16 cellular contexts compared by ENCODE assay signal in genomic region chr4:1035510-1035909, GRCh38. TPM values are rescaled to one million over a fixed set of nuclear protein-coding genes. Genes with fewer than 3 reads are reported as not detected.
DNase-seq lines count a peak whose midpoint lies in the region; ATAC-seq and TF ChIP-seq lines count a peak whose summit lies in the region.
"Had no signal": no experiment of that assay in that cellular context is flagged by ENCODE, and none has a peak within 500 bp of the region (broad histone marks: within the 10 kb centered on the region; RNA-seq: fewer than 3 reads in every experiment).

No MANE protein-coding gene starts in this region.

- DNase-seq in Ammon's horn (ENCODE audit: low spot score), result peak; percentile 96
- DNase-seq in ascending aorta (ENCODE audit: low spot score in 2 of 2), result peak in 1 of 2 donors; percentile 80
- peak; percentile 64 for DNase-seq in left ventricle myocardium superior
- peak; percentile 52 for DNase-seq in prostate gland (ENCODE audit: low spot score)
- DNase-seq in osteocyte (ENCODE audit: extremely low spot score, unreplicated experiment), result no peak
- no peak for DNase-seq in activated naive CD4-positive, alpha-beta T cell treated with anti-CD3 and anti-CD28 coated beads, Interleukin-2, amount 50 U/mL, for 16 hours
- no peak for DNase-seq in HAP-1 (ENCODE audit: low spot score in 2 of 2)
- DNase-seq in NCI-H69 (lab: John Stamatoyannopoulos, UW), result no peak
- DNase-seq: ACHN; activated CD8-positive, alpha-beta memory T cell treated with anti-CD3 and anti-CD28 coated beads for 24 hours; activated effector memory CD4-positive, alpha-beta T cell treated with anti-CD3 and anti-CD28 coated beads, Interleukin-2, amount 50 U/mL, for 16 hours; Caco-2; GOT3; NCI-H1417; NCI-H446 treated with DMSO at 0.1 percent for 48 hours; stimulated activated CD4-positive, alpha-beta T cell treated with anti-CD3 and anti-CD28 coated beads, Interleukin-4, amount 100 ng/mL, for 1 hour had no signal

- peak in 2 of 3 experiments; percentile 5 to 10 for TF ChIP-seq CTCF in ascending aorta (IDR thresholded peaks at IDR 0.05)
- TF ChIP-seq CTCF in prostate gland (IDR thresholded peaks at IDR 0.05), result peak in 2 of 4 experiments; percentile 39 to 48
- no peak for TF ChIP-seq CTCF in osteocyte (IDR thresholded peaks at IDR 0.05)

- no peak for TF ChIP-seq POLR2A in prostate gland (IDR thresholded peaks at IDR 0.05)

- no peak overlapping the region for H3K27ac Mint-ChIP-seq in osteocyte (ENCODE audit: unreplicated experiment)

- in situ Hi-C loops in HAP-1 (cut with MboI; ENCODE audit: low sequenced_read_pairs), result no loop called here

- H3K9me3 ChIP-seq in ascending aorta (no peaks in the 10 kb centered on the region), prostate gland (no peaks in the 10 kb centered on the region), HAP-1 (no peaks in the 10 kb centered on the region)
- H3K9me3 ChIP-seq: Caco-2 had no signal

- peak; percentile 62 for ATAC-seq in left ventricle myocardium superior

- H3K4me3 Mint-ChIP-seq in osteocyte (ENCODE audit: unreplicated experiment), result no peak overlapping the region

- intact Hi-C loops in ascending aorta (cut with DNase I) (loop anchor here (5.0 kb wide), 1 partner anchor 47 kb away; no protein-coding TSS in a partner anchor), left ventricle myocardium superior (cut with micrococcal nuclease) (no loop called here), prostate gland (cut with DNase I) (no loop called here)

- no peaks in the 10 kb centered on the region for H3K9me3 Mint-ChIP-seq in osteocyte (ENCODE audit: unreplicated experiment)

- peak overlapping the region; percentile 83 to 91 for H3K27ac ChIP-seq in ascending aorta
- H3K27ac ChIP-seq in prostate gland, result no peak overlapping the region

- H3K4me3 ChIP-seq in ascending aorta (peak overlapping the region in 1 of 2 donors; percentile 55), prostate gland (no peak overlapping the region), HAP-1 (no peak overlapping the region)

- H3K4me1 ChIP-seq in ascending aorta (peaks cover 44 to 64% of the 10 kb centered on the region in 2 donors), prostate gland (replicated peaks) (peaks cover 9% of the 10 kb centered on the region), HAP-1 (no peaks in the 10 kb centered on the region; the same call in 1 of the 2 replicates)
- H3K4me1 ChIP-seq: Caco-2 had no signal

- H3K4me1 Mint-ChIP-seq in osteocyte (ENCODE audit: unreplicated experiment), result peaks cover 27% of the 10 kb centered on the region

- no peaks in the 10 kb centered on the region for H3K36me3 Mint-ChIP-seq in osteocyte (ENCODE audit: unreplicated experiment)

- no peaks in the 10 kb centered on the region for H3K36me3 ChIP-seq in ascending aorta
- H3K36me3 ChIP-seq in prostate gland, result no peaks in the 10 kb centered on the region
- no peaks in the 10 kb centered on the region for H3K36me3 ChIP-seq in HAP-1 (replicated peaks)

- H3K27me3 ChIP-seq in ascending aorta (no peaks in the 10 kb centered on the region), prostate gland (replicated peaks; ENCODE audit: insufficient read depth) (no peaks in the 10 kb centered on the region), HAP-1 (ENCODE audit: low read depth) (peaks cover 9% of the 10 kb centered on the region; the same call in 1 of the 2 replicates)

- 43% methylated on average over 26 of the region's 26 CpGs for WGBS in prostate gland

- no peaks in the 10 kb centered on the region for H3K27me3 Mint-ChIP-seq in osteocyte (ENCODE audit: unreplicated experiment)

RNA-seq across cellular contexts. Expression of gene FGFRL1, which starts 24.1 kb away (rescaled TPM):
- total RNA-seq in ascending aorta (79.1 TPM), left ventricle myocardium superior (26.6 TPM), prostate gland (10 to 100 TPM; 26.6 to 29.4 TPM), osteocyte (56.9 and 59.8 TPM in 2 replicates)

RNA-seq across cellular contexts. Expression of gene SLC26A1, which starts 42.3 kb away (rescaled TPM):
- total RNA-seq in ascending aorta (not detected), left ventricle myocardium superior (not detected), prostate gland (under 1 TPM; 0.27 to 0.34 TPM), osteocyte (0.78 and 0.83 TPM in 2 replicates)

RNA-seq across cellular contexts. Expression of gene IDUA, which starts 48.7 kb away (rescaled TPM):
- total RNA-seq in ascending aorta, result 118 TPM
- total RNA-seq in left ventricle myocardium superior, result 8.7 TPM
- total RNA-seq in prostate gland, result 10 to 100 TPM; 53.6 to 56.8 TPM
- 58.0 and 67.8 TPM in 2 replicates for total RNA-seq in osteocyte

Comparison
In these comparisons a context has a peak if more than half of its experiments do, and no peak if none do; other contexts are left out.
1. DNase-seq: peak in Ammon's horn (single experiment), left ventricle myocardium superior (single experiment) and prostate gland (single experiment); none in osteocyte (single experiment), activated naive CD4-positive, alpha-beta T cell treated with anti-CD3 and anti-CD28 coated beads, Interleukin-2, amount 50 U/mL, for 16 hours (single experiment), HAP-1 (0 of 2) and NCI-H69 (single experiment).
2. H3K27ac ChIP-seq: peak in ascending aorta (2 of 2); none in prostate gland (0 of 2).